ENCODE assay signal across 8 cellular contexts in the genomic region with DNA sequence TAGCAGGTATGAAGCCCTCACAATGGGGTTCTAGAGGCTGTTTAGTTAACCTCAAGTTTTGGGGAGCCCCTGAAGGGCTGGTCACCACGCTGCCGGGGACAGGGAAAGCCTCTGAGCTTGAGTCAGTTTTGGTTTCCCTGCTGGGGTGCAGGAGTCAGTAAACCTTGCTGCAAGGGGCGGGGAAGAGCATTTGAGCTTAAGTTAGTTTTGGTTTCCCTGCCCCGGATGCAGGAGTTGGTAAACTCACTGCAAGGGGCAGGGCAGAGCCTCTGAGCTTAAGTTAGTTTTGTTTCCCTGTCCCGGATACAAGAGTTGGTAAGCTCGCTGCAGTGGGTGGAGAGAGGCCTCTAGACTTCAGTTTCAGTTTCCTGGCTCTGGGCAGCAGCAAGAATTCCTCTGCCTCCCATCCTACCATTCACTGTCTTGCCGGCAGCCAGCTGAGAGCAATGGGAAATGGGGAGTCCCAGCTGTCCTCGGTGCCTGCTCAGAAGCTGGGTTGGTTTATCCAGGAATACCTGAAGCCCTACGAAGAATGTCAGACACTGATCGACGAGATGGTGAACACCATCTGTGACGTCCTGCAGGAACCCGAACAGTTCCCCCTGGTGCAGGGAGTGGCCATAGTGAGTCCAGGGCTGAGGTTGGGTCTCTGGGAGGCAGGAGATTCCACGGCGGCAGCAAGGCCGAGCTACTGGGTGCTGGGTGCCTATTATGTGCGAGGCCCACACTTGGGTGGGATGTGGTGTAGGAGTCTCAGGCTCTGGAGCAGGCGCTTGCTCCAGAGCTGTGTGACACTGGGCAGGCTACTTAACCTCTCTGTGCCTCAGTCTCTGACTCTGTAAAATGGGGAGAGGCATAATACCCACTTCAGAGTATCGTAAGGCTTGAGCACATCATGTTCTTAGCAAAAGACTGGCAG. TPM values are rescaled to one million over a fixed set of nuclear protein-coding genes. Genes with fewer than 3 reads are reported as not detected.
DNase-seq lines count a peak whose midpoint lies in the region; ATAC-seq lines count a peak whose summit lies in the region.

A gene with protein sequence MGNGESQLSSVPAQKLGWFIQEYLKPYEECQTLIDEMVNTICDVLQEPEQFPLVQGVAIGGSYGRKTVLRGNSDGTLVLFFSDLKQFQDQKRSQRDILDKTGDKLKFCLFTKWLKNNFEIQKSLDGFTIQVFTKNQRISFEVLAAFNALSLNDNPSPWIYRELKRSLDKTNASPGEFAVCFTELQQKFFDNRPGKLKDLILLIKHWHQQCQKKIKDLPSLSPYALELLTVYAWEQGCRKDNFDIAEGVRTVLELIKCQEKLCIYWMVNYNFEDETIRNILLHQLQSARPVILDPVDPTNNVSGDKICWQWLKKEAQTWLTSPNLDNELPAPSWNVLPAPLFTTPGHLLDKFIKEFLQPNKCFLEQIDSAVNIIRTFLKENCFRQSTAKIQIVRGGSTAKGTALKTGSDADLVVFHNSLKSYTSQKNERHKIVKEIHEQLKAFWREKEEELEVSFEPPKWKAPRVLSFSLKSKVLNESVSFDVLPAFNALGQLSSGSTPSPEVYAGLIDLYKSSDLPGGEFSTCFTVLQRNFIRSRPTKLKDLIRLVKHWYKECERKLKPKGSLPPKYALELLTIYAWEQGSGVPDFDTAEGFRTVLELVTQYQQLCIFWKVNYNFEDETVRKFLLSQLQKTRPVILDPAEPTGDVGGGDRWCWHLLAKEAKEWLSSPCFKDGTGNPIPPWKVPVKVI (plus strand): TSS at position 357 of the 919 bp plus-strand sequence. CDS start 90 bp downstream, at position 447.

- intact Hi-C loops in Right ventricle myocardium superior (cut with DNase I): no loop called here

- peak; percentile 88 for ATAC-seq in GM18498 (IDR thresholded peaks at IDR 0.05; ENCODE audit: unreplicated experiment)
- peak; percentile 89 for ATAC-seq in HG02759 (IDR thresholded peaks at IDR 0.05; ENCODE audit: unreplicated experiment)
- ATAC-seq in Right ventricle myocardium superior (ENCODE audit: poor library complexity): peak; percentile 95

- DNase-seq in OCI-M1 (lab: John Stamatoyannopoulos, UW) (peak; percentile 79), Right ventricle myocardium superior (peak; percentile 65), smooth muscle cell of the brain vasculature (ENCODE audit: low read depth, low spot score) (peak; percentile 70), SKM-1 treated with dmso at 0.1 percent for 144 hours (lab: John Stamatoyannopoulos, UW; ENCODE audit: unreplicated experiment) (no peak), NCI-H187 (lab: John Stamatoyannopoulos, UW) (no peak)
- peak; percentile 64 for DNase-seq in activated gamma-delta T cell treated with anti-CD3 and anti-CD28 coated beads, Interleukin-2, amount 50 U/mL, for 16 hours (ENCODE audit: low read depth)

RNA-seq across cellular contexts. Expression of the gene that starts here (rescaled TPM):
- 3.7 TPM for total RNA-seq in Right ventricle myocardium superior

Comparison
In these comparisons a context has a peak if more than half of its experiments do, and no peak if none do; other contexts are left out.
1. DNase-seq: peak in OCI-M1 (single experiment), activated gamma-delta T cell treated with anti-CD3 and anti-CD28 coated beads, Interleukin-2, amount 50 U/mL, for 16 hours (single experiment), Right ventricle myocardium superior (single experiment) and smooth muscle cell of the brain vasculature (single experiment); none in SKM-1 treated with dmso at 0.1 percent for 144 hours (single experiment) and NCI-H187 (0 of 2).
2. Peak in every context shown above with its lines, with median percentiles within 50 percentile points of each other: ATAC-seq.